ENCODE assay signal across 2 cellular contexts in genomic region chr20:33334111-33334510, GRCh38.
A peak's percentile ranks its signal among the peaks of the same experiment; 100 is the strongest.
TF ChIP-seq lines count a peak whose summit lies in the region.

No MANE protein-coding gene starts in this region.

TF ChIP-seq in HEK293, 187 proteins besides CTCF, POLR2A, EP300 and RAD21 (continued from another document and continues in another):
- TF ChIP-seq ZSCAN5A (tag by site-specific recombination; IDR thresholded peaks at IDR 0.05) (no peak), ZNF24 (tag by site-specific recombination; IDR thresholded peaks at IDR 0.05) (no peak), ZNF530 (tag by site-specific recombination; IDR thresholded peaks at IDR 0.05; ENCODE audit: low read depth) (no peak), ZBTB17 (tag by site-specific recombination; IDR thresholded peaks at IDR 0.05) (peak; percentile 100), GLI2 (tag by site-specific recombination; IDR thresholded peaks at IDR 0.05; ENCODE audit: borderline replicate concordance, low read depth) (no peak), ATF2 (tag by site-specific recombination; IDR thresholded peaks at IDR 0.05; ENCODE audit: low read depth) (no peak), ZNF211 (tag by site-specific recombination; IDR thresholded peaks at IDR 0.05; ENCODE audit: low read depth) (no peak), ZNF23 (tag by site-specific recombination; IDR thresholded peaks at IDR 0.05; ENCODE audit: borderline replicate concordance) (no peak), ZNF223 (tag by site-specific recombination; IDR thresholded peaks at IDR 0.05) (no peak), ZNF426 (tag by site-specific recombination; IDR thresholded peaks at IDR 0.05) (no peak), ZNF48 (tag by site-specific recombination; IDR thresholded peaks at IDR 0.05) (no peak), HOXC10 (CRISPR knock-in tag; IDR thresholded peaks at IDR 0.05) (no peak), ZFP41 (tag by site-specific recombination; IDR thresholded peaks at IDR 0.05; ENCODE audit: borderline replicate concordance) (no peak), ZBTB48 (tag by site-specific recombination; IDR thresholded peaks at IDR 0.05) (0 out of 2 replicates have a peak, but pooled peaks have one; percentile 21), ZNF157 (tag by site-specific recombination; IDR thresholded peaks at IDR 0.05) (no peak), ZNF510 (tag by site-specific recombination; IDR thresholded peaks at IDR 0.05; ENCODE audit: insufficient replicate concordance) (no peak), SP2 (tag by site-specific recombination; IDR thresholded peaks at IDR 0.05) (no peak)
- TF ChIP-seq, protein P1, sequence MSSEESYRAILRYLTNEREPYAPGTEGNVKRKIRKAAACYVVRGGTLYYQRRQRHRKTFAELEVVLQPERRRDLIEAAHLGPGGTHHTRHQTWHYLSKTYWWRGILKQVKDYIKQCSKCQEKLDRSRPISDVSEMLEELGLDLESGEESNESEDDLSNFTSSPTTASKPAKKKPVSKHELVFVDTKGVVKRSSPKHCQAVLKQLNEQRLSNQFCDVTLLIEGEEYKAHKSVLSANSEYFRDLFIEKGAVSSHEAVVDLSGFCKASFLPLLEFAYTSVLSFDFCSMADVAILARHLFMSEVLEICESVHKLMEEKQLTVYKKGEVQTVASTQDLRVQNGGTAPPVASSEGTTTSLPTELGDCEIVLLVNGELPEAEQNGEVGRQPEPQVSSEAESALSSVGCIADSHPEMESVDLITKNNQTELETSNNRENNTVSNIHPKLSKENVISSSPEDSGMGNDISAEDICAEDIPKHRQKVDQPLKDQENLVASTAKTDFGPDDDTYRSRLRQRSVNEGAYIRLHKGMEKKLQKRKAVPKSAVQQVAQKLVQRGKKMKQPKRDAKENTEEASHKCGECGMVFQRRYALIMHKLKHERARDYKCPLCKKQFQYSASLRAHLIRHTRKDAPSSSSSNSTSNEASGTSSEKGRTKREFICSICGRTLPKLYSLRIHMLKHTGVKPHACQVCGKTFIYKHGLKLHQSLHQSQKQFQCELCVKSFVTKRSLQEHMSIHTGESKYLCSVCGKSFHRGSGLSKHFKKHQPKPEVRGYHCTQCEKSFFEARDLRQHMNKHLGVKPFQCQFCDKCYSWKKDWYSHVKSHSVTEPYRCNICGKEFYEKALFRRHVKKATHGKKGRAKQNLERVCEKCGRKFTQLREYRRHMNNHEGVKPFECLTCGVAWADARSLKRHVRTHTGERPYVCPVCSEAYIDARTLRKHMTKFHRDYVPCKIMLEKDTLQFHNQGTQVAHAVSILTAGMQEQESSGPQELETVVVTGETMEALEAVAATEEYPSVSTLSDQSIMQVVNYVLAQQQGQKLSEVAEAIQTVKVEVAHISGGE (tag by site-specific recombination; conservative IDR thresholded peaks at IDR 0.05; ENCODE audit: low read depth), result no peak
- TF ChIP-seq, protein P2, sequence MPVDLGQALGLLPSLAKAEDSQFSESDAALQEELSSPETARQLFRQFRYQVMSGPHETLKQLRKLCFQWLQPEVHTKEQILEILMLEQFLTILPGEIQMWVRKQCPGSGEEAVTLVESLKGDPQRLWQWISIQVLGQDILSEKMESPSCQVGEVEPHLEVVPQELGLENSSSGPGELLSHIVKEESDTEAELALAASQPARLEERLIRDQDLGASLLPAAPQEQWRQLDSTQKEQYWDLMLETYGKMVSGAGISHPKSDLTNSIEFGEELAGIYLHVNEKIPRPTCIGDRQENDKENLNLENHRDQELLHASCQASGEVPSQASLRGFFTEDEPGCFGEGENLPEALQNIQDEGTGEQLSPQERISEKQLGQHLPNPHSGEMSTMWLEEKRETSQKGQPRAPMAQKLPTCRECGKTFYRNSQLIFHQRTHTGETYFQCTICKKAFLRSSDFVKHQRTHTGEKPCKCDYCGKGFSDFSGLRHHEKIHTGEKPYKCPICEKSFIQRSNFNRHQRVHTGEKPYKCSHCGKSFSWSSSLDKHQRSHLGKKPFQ (tag by site-specific recombination; IDR thresholded peaks at IDR 0.05), result no peak
- TF ChIP-seq, protein P3, sequence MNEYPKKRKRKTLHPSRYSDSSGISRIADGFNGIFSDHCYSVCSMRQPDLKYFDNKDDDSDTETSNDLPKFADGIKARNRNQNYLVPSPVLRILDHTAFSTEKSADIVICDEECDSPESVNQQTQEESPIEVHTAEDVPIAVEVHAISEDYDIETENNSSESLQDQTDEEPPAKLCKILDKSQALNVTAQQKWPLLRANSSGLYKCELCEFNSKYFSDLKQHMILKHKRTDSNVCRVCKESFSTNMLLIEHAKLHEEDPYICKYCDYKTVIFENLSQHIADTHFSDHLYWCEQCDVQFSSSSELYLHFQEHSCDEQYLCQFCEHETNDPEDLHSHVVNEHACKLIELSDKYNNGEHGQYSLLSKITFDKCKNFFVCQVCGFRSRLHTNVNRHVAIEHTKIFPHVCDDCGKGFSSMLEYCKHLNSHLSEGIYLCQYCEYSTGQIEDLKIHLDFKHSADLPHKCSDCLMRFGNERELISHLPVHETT (tag by site-specific recombination; IDR thresholded peaks at IDR 0.05), result no peak

TF ChIP-seq in K562, 482 proteins besides CTCF, POLR2A, EP300 and RAD21 (continued from another document):
- no peak for TF ChIP-seq VEZF1 (CRISPR knock-in tag; IDR thresholded peaks at IDR 0.05)
- TF ChIP-seq KDM1A (IDR thresholded peaks at IDR 0.05), result peak; percentile 56 to 74; a peak in 3 of 4 replicates
- no peak for TF ChIP-seq CBX8 (IDR thresholded peaks at IDR 0.05; ENCODE audit: borderline replicate concordance, extremely low read depth, low read depth, low read length, poor library complexity, severe bottlenecking)
- no peak for TF ChIP-seq FOXO4 (CRISPR knock-in tag; IDR thresholded peaks at IDR 0.05)
- TF ChIP-seq, protein P4, sequence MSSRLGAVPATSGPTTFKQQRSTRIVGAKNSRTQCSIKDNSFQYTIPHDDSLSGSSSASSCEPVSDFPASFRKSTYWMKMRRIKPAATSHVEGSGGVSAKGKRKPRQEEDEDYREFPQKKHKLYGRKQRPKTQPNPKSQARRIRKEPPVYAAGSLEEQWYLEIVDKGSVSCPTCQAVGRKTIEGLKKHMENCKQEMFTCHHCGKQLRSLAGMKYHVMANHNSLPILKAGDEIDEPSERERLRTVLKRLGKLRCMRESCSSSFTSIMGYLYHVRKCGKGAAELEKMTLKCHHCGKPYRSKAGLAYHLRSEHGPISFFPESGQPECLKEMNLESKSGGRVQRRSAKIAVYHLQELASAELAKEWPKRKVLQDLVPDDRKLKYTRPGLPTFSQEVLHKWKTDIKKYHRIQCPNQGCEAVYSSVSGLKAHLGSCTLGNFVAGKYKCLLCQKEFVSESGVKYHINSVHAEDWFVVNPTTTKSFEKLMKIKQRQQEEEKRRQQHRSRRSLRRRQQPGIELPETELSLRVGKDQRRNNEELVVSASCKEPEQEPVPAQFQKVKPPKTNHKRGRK (tag; IDR thresholded peaks at IDR 0.05), result no peak
- TF ChIP-seq MYBL2 (IDR thresholded peaks at IDR 0.05; ENCODE audit: low read depth), result no peak
- TF ChIP-seq MYBL2 (CRISPR knock-in tag; IDR thresholded peaks at IDR 0.05; ENCODE audit: borderline replicate concordance), result no peak
- 0 out of 2 replicates have a peak, but pooled peaks have one; percentile 33 for TF ChIP-seq YBX1 (IDR thresholded peaks at IDR 0.05)
- TF ChIP-seq, protein P5, sequence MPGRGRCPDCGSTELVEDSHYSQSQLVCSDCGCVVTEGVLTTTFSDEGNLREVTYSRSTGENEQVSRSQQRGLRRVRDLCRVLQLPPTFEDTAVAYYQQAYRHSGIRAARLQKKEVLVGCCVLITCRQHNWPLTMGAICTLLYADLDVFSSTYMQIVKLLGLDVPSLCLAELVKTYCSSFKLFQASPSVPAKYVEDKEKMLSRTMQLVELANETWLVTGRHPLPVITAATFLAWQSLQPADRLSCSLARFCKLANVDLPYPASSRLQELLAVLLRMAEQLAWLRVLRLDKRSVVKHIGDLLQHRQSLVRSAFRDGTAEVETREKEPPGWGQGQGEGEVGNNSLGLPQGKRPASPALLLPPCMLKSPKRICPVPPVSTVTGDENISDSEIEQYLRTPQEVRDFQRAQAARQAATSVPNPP (IDR thresholded peaks at IDR 0.05; ENCODE audit: borderline replicate concordance, insufficient read depth, insufficient read length), result no peak
- peak; percentile 61; the same call in 1 of the 2 replicates for TF ChIP-seq MCM3 (IDR thresholded peaks at IDR 0.05)
- no peak for TF ChIP-seq ZNF77 (CRISPR knock-in tag; IDR thresholded peaks at IDR 0.05)
- TF ChIP-seq ZNF23 (CRISPR knock-in tag; IDR thresholded peaks at IDR 0.05), result no peak
- TF ChIP-seq, protein P6, sequence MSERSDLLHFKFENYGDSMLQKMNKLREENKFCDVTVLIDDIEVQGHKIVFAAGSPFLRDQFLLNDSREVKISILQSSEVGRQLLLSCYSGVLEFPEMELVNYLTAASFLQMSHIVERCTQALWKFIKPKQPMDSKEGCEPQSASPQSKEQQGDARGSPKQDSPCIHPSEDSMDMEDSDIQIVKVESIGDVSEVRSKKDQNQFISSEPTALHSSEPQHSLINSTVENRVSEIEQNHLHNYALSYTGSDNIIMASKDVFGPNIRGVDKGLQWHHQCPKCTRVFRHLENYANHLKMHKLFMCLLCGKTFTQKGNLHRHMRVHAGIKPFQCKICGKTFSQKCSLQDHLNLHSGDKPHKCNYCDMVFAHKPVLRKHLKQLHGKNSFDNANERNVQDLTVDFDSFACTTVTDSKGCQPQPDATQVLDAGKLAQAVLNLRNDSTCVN (CRISPR knock-in tag; IDR thresholded peaks at IDR 0.05), result peak; percentile 64; the same call in 1 of the 2 replicates
- TF ChIP-seq, protein P7, sequence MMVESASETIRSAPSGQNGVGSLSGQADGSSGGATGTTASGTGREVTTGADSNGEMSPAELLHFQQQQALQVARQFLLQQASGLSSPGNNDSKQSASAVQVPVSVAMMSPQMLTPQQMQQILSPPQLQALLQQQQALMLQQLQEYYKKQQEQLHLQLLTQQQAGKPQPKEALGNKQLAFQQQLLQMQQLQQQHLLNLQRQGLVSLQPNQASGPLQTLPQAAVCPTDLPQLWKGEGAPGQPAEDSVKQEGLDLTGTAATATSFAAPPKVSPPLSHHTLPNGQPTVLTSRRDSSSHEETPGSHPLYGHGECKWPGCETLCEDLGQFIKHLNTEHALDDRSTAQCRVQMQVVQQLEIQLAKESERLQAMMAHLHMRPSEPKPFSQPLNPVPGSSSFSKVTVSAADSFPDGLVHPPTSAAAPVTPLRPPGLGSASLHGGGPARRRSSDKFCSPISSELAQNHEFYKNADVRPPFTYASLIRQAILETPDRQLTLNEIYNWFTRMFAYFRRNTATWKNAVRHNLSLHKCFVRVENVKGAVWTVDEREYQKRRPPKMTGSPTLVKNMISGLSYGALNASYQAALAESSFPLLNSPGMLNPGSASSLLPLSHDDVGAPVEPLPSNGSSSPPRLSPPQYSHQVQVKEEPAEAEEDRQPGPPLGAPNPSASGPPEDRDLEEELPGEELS (CRISPR knock-in tag; IDR thresholded peaks at IDR 0.05; ENCODE audit: borderline replicate concordance), result no peak
- TF ChIP-seq MCM7 (IDR thresholded peaks at IDR 0.05), result peak; percentile 14 to 47; a peak in 1 of 4 replicates
- no peak for TF ChIP-seq SRSF3 (IDR thresholded peaks at IDR 0.05; ENCODE audit: insufficient read depth, low read length)
- TF ChIP-seq SMARCA4 (IDR thresholded peaks at IDR 0.05), result no peak
- TF ChIP-seq SPI1 (IDR thresholded peaks at IDR 0.05; ENCODE audit: borderline replicate concordance, low read depth, low read length), result no peak
- TF ChIP-seq ZBTB8A (IDR thresholded peaks at IDR 0.05; ENCODE audit: partially characterized antibody), result no peak
- no peak for TF ChIP-seq HLTF (IDR thresholded peaks at IDR 0.05)
- peak; percentile 85 for TF ChIP-seq EHMT2 (IDR thresholded peaks at IDR 0.05)
